ENCODE assay signal across 1 cellular context in the genomic region with DNA sequence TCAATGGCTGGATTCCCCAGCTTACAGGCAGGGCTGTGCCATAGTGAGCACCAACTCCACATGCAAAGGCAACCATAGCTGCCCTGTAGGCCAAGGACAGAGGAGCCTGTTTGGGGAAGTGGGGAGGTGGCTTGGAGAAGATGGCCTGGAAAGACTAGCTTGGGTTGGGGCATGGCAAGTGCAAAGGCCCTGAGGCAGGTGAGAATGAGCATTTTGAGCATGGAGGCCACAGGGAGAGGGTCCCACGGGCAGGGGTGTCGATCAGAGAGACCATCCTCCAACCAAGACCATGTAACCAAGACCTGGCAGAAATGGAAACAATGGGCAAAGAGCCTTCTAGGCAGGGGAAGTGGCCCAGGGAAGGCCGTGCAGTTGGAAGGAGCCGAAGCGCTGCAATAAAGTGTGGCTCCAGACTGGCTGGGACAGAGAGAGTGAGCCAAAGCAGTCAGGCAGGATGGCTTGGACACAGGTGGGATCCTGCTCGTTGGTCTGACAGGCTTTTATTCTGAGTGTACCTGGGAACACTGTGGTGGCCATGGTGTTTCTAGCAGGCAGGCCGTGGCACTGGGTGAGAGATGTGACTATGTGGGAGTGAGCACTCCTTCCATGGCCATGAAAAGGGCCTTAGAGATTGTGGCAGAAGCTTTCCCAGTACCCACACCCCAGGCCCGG.
A peak's percentile ranks its signal among the peaks of the same experiment; 100 is the strongest.
TF ChIP-seq lines count a peak whose summit lies in the region.

No MANE protein-coding gene starts in this region.

TF ChIP-seq in K562, 482 proteins besides CTCF, POLR2A, EP300 and RAD21:
- TF ChIP-seq CREM (IDR thresholded peaks at IDR 0.05; ENCODE audit: low read depth), result no peak
- TF ChIP-seq HEY1 (CRISPR knock-in tag; IDR thresholded peaks at IDR 0.05; ENCODE audit: borderline replicate concordance), result no peak
- TF ChIP-seq FOXM1 (IDR thresholded peaks at IDR 0.05; ENCODE audit: low read depth), result no peak
- no peak for TF ChIP-seq FOXM1 (CRISPR knock-in tag; IDR thresholded peaks at IDR 0.05; ENCODE audit: low read depth)
- TF ChIP-seq RBM25 (IDR thresholded peaks at IDR 0.05; ENCODE audit: low read depth, low read length, severe bottlenecking), result peak; percentile 28
